ENCODE assay signal across 8 cellular contexts in genomic region chr5:138331449-138332368, GRCh38. TPM values are rescaled to one million over a fixed set of nuclear protein-coding genes. Genes with fewer than 3 reads are reported as not detected.
DNase-seq lines count a peak whose midpoint lies in the region; ATAC-seq and TF ChIP-seq lines count a peak whose summit lies in the region.

CDC25C (minus strand) TSS chr5:138331804; CDS start chr5:138331180, 624 bp downstream.

- ATAC-seq in GM21723 (IDR thresholded peaks at IDR 0.05; ENCODE audit: unreplicated experiment) = peak; percentile 99

- CTCF ChIA-PET in PC-9 (lab: Charles Lee) = interaction anchor here (0.6 to 2.3 kb wide), 3 partner anchors 21 to 85 kb away, joined by 3 to 17 read pairs (median 8); partner anchors contain the start of gene KDM3B

- POLR2A ChIA-PET in PC-9 (lab: Charles Lee; ENCODE audit: unreplicated experiment) = interaction anchor here (0.5 to 1.2 kb wide), 8 partner anchors 21 to 1149 kb away, joined by 3 to 8 read pairs (median 4); partner anchors contain the start of genes KDM3B and KIF20A

- no peaks in the 10 kb centered on the region for H3K9me3 Mint-ChIP-seq in activated T-cell treated with anti-CD3 and anti-CD28 coated beads, Interleukin-2, amount 50 U/mL, for 24 hours

- no peaks in the 10 kb centered on the region for H4K20me1 ChIP-seq in PC-9 (ENCODE audit: insufficient read depth)

- peak within 1 kb of the TSS; percentile 97 for H3K4me2 ChIP-seq in PC-9

- in situ Hi-C loops in KBM-7 (cut with MboI; ENCODE audit: low pct_unique_long_range_greater_than_20kb, low sequenced_read_pairs) = no loop called here

- peaks cover 15% of the 10 kb centered on the region; the same call in 1 of the 2 replicates for H3K4me1 ChIP-seq in PC-9 (replicated peaks; ENCODE audit: insufficient read depth)
- no peaks in the 10 kb centered on the region for H3K4me1 ChIP-seq in esophagus (ENCODE audit: control insufficient read depth in 2 of 2, insufficient read depth in 2 of 2, low read length in 1 of 2)
- peaks cover 11% of the 10 kb centered on the region for H3K4me1 ChIP-seq in mucosa of stomach (ENCODE audit: control insufficient read depth, insufficient read depth, low read length)

- no TSS peak for BruUV-seq in PC-9 (replicated peaks; lab: Mats Ljungman, UMichigan)

- H3K27me3 ChIP-seq in PC-9 (ENCODE audit: insufficient read depth, low read depth) (no peaks in the 10 kb centered on the region), esophagus (ENCODE audit: control insufficient read depth in 1 of 2, insufficient read depth in 2 of 2, low read length in 2 of 2) (no peaks in the 10 kb centered on the region), mucosa of stomach (ENCODE audit: control insufficient read depth, insufficient read depth, low read length) (no peaks in the 10 kb centered on the region)

- H3K79me2 ChIP-seq in PC-9 (ENCODE audit: low read depth) = no peaks in the 10 kb centered on the region; the same call in 1 of the 2 replicates

- peak within 1 kb of the TSS; percentile 89 for H3K4me3 Mint-ChIP-seq in activated T-cell treated with anti-CD3 and anti-CD28 coated beads, Interleukin-2, amount 50 U/mL, for 24 hours

- DNase-seq in DMS53 treated with DMSO at 0.1 percent for 48 hours (lab: John Stamatoyannopoulos, UW; ENCODE audit: unreplicated experiment) = peak; percentile 99
- DNase-seq in KBM-7 = peak; percentile 99
- DNase-seq in PC-9 = peak; percentile 98 to 99
- DNase-seq in activated T-cell treated with anti-CD3 and anti-CD28 coated beads, Interleukin-2, amount 50 U/mL, for 24 hours = peak; percentile 93
- peak; percentile 96 for DNase-seq in stimulated activated CD8-positive, alpha-beta memory T cell treated with anti-CD3 and anti-CD28 coated beads, Interleukin-4, amount 100 ng/mL, for 48 hours

- peaks cover 10% of the 10 kb centered on the region; the same call in 1 of the 2 replicates for H3F3A ChIP-seq in PC-9 (ENCODE audit: insufficient read depth, low read depth)

- no peaks in the 10 kb centered on the region for H3K9me2 ChIP-seq in PC-9 (ENCODE audit: insufficient read depth)

- H3K4me3 ChIP-seq in PC-9 (peak within 1 kb of the TSS; percentile 82), esophagus (ENCODE audit: low read depth in 1 of 2, low read length in 2 of 2) (peak within 1 kb of the TSS; percentile 49 to 77), mucosa of stomach (ENCODE audit: low read length) (peak within 1 kb of the TSS; percentile 27)

- peaks cover 6% of the 10 kb centered on the region for H3K36me3 Mint-ChIP-seq in activated T-cell treated with anti-CD3 and anti-CD28 coated beads, Interleukin-2, amount 50 U/mL, for 24 hours (ENCODE audit: low read depth)

- H3K27me3 Mint-ChIP-seq in activated T-cell treated with anti-CD3 and anti-CD28 coated beads, Interleukin-2, amount 50 U/mL, for 24 hours = no peaks in the 10 kb centered on the region

- H3K9me3 ChIP-seq in PC-9 (ENCODE audit: insufficient read depth, low read depth) (no peaks in the 10 kb centered on the region), esophagus (ENCODE audit: control insufficient read depth in 2 of 2, insufficient read depth in 1 of 2, low read depth in 1 of 2, low read length in 1 of 2) (no peaks in the 10 kb centered on the region), mucosa of stomach (ENCODE audit: control insufficient read depth, low read length) (no peaks in the 10 kb centered on the region)

- no peaks in the 10 kb centered on the region for H3K36me3 ChIP-seq in PC-9 (ENCODE audit: low read depth)
- H3K36me3 ChIP-seq in esophagus (ENCODE audit: control insufficient read depth in 2 of 2, insufficient read depth in 2 of 2, low read length in 1 of 2) = no peaks in the 10 kb centered on the region
- no peaks in the 10 kb centered on the region for H3K36me3 ChIP-seq in mucosa of stomach (ENCODE audit: control insufficient read depth, insufficient read depth, low read length)

- H3K27ac ChIP-seq in PC-9 = peak within 1 kb of the TSS; percentile 50; the same call in 1 of the 2 replicates
- H3K27ac ChIP-seq in esophagus (ENCODE audit: low read depth in 2 of 2, low read length in 1 of 2) = peak within 1 kb of the TSS in 1 of 2 donors; percentile 51

- H3K27ac Mint-ChIP-seq in activated T-cell treated with anti-CD3 and anti-CD28 coated beads, Interleukin-2, amount 50 U/mL, for 24 hours = peak within 1 kb of the TSS; percentile 74

- intact Hi-C loops in PC-9 (cut with micrococcal nuclease; ENCODE audit: unreplicated experiment) = no loop called here

- peak within 1 kb of the TSS; percentile 98 for H2AFZ ChIP-seq in PC-9

- TF ChIP-seq CTCF in PC-9 (conservative IDR thresholded peaks at IDR 0.05) = no peak

- H3K9ac ChIP-seq in mucosa of stomach (ENCODE audit: low read length) = peak within 1 kb of the TSS; percentile 12

- 0% methylated on average over 55 of the region's 55 CpGs for WGBS in esophagus, 2 donors

- H3K4me1 Mint-ChIP-seq in activated T-cell treated with anti-CD3 and anti-CD28 coated beads, Interleukin-2, amount 50 U/mL, for 24 hours (ENCODE audit: low read depth) = peaks cover 23% of the 10 kb centered on the region

RNA-seq across cellular contexts. Expression of gene CDC25C, which starts in this region (rescaled TPM):
- total RNA-seq in PC-9 (2021) = 36.2 and 39.5 TPM in 2 replicates
- polyA plus RNA-seq in esophagus = 1 to 10 TPM; 1.0 to 1.6 TPM

Comparison
In these comparisons a context has a peak if more than half of its experiments do, and no peak if none do; other contexts are left out.
1. H3K4me3 ChIP-seq: peak in every context shown above with its lines; median percentile 82 in PC-9; 63 in esophagus; 27 in mucosa of stomach.